In the genomic region with DNA sequence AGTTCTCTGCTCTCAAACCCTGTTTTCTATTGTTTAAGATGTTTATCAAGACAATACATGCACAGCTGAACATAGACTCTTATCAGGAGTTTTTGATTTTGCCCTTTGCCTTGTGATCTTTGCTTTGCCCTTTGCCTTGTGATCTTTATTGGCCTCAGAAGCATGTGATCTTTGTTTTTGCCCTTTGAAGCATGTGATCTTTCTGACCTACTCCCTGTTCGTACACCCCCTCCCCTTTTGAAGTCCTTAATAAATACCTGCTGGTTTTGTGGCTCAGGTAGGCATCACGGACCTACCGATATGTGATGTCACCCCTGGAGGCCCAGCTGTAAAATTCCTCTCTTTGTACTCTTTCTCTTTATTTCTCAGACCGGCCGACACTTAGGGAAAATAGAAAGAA, we compare ENCODE assay signal across 5 cellular contexts. TPM values are rescaled to one million over a fixed set of nuclear protein-coding genes. Genes with fewer than 3 reads are reported as not detected.
"Had no signal": no experiment of that assay in that cellular context is flagged by ENCODE, and none has a peak within 500 bp of the region (broad histone marks: within the 10 kb centered on the region; RNA-seq: fewer than 3 reads in every experiment).

No MANE protein-coding gene starts in this region.

RNA-seq across cellular contexts. Expression of a gene that starts 44.3 kb away (rescaled TPM):
- total RNA-seq: mammary epithelial cell; mononuclear cell; naive thymus-derived CD4-positive, alpha-beta T cell had no signal
- polyA plus RNA-seq: immature natural killer cell; keratinocyte; mammary epithelial cell; naive thymus-derived CD4-positive, alpha-beta T cell had no signal
